Comparison of ENCODE assay signal across 8 cellular contexts in genomic region chr16:30609002-30609927, GRCh38. TPM values are rescaled to one million over a fixed set of nuclear protein-coding genes. Genes with fewer than 3 reads are reported as not detected.
DNase-seq lines count a peak whose midpoint lies in the region; ATAC-seq, FAIRE-seq and TF ChIP-seq lines count a peak whose summit lies in the region.

No MANE protein-coding gene starts in this region.

- ATAC-seq in HG03097 (IDR thresholded peaks at IDR 0.05; ENCODE audit: low FRiP score, unreplicated experiment), result peak; percentile 30

- intact Hi-C loops in A673 (cut with micrococcal nuclease; ENCODE audit: unreplicated experiment), result no loop called here

- no TSS peak for BruUV-seq in A673 (replicated peaks; lab: Mats Ljungman, UMichigan)

- FAIRE-seq in GM18507 (lab: Jason Lieb, UNC), result no peak

- no peaks in the 10 kb centered on the region for H3K9me3 ChIP-seq in A673 (ENCODE audit: low read depth, low read length, poor library complexity, severe bottlenecking)

- peaks cover 36% of the 10 kb centered on the region for H3K36me3 ChIP-seq in A673 (ENCODE audit: insufficient read depth, low read length, poor library complexity, severe bottlenecking)

- H3K27ac ChIP-seq in A673 (ENCODE audit: low read depth, low read length, poor library complexity, severe bottlenecking), result peak overlapping the region; percentile 97
- peak overlapping the region; percentile 84 for H3K27ac ChIP-seq in RWPE1

- CTCF ChIA-PET in A673 (lab: Charles Lee) (interaction anchor here (0.7 to 1.5 kb wide), 3 partner anchors 11 to 208 kb away, joined by 3 to 7 read pairs (median 5); no protein-coding TSS in a partner anchor), RWPE1 (lab: Yijun Ruan, JAX) (interaction anchor here (0.6 to 1.4 kb wide), 2 partner anchors 20 to 22 kb away, joined by 3 read pairs; no protein-coding TSS in a partner anchor)

- H3K27me3 ChIP-seq in A673 (replicated peaks; ENCODE audit: insufficient read depth, low read depth, low read length, poor library complexity), result no peaks in the 10 kb centered on the region

- DNase-seq in A673 (ENCODE audit: low spot score) (peak; percentile 45), GM18507 (ENCODE audit: extremely low spot score, insufficient read length, low read depth) (peak; percentile 26), RWPE1 (ENCODE audit: low spot score) (peak; percentile 54), anterior cingulate cortex (lab: John Stamatoyannopoulos, UW) (peak in 39 of 58 donors; percentile 14 to 74 (median 53)), hepatic stellate cell (ENCODE audit: low spot score) (peak; percentile 56), retinal pigment epithelial cell (ENCODE audit: low read depth) (peak; percentile 30), GOT3 (lab: John Stamatoyannopoulos, UW) (no peak)

- peaks cover 4% of the 10 kb centered on the region for H3K4me1 ChIP-seq in A673 (ENCODE audit: insufficient read depth, low read length, poor library complexity, severe bottlenecking)

- TF ChIP-seq CTCF in A673 (conservative IDR thresholded peaks at IDR 0.05; ENCODE audit: low read depth, low read length), result no peak
- TF ChIP-seq CTCF in RWPE1 (conservative IDR thresholded peaks at IDR 0.05; ENCODE audit: low read depth), result no peak
- no peak for TF ChIP-seq CTCF in retinal pigment epithelial cell (conservative IDR thresholded peaks at IDR 0.05; ENCODE audit: low read depth, low read length)

- POLR2A ChIA-PET in A673 (lab: Charles Lee; ENCODE audit: low non-redundant PET) (interaction anchor here (0.6 kb wide), 1 partner anchor 299 kb away, joined by 7 read pairs; no protein-coding TSS in a partner anchor), RWPE1 (lab: Yijun Ruan, JAX; ENCODE audit: low non-redundant PET) (interaction anchor here (0.8 kb wide), 1 partner anchor 25 kb away, joined by 5 read pairs; no protein-coding TSS in a partner anchor)

- H3K4me3 ChIP-seq in A673 (ENCODE audit: low read depth, low read length, poor library complexity, severe bottlenecking) (peak overlapping the region; percentile 86), retinal pigment epithelial cell (ENCODE audit: low read length) (peak overlapping the region; percentile 95)

RNA-seq across cellular contexts. Expression of gene ZNF689, which starts 0.9 kb away (rescaled TPM):
- 18.1 and 21.1 TPM in 2 replicates for total RNA-seq in A673 (2021)

RNA-seq across cellular contexts. Expression of gene ZNF785, which starts 23.8 kb away (rescaled TPM):
- total RNA-seq in A673 (2021), result 21.4 and 23.2 TPM in 2 replicates

RNA-seq across cellular contexts. Expression of gene ZNF688, which starts 37.8 kb away (rescaled TPM):
- 8.5 and 9.1 TPM in 2 replicates for total RNA-seq in A673 (2021)

RNA-seq across cellular contexts. Expression of gene PRR14, which starts 41.5 kb away (rescaled TPM):
- total RNA-seq in A673 (2021), result 35.7 and 44.6 TPM in 2 replicates

RNA-seq across cellular contexts. Expression of gene FBRS, which starts 49.0 kb away (rescaled TPM):
- 71.2 and 79.9 TPM in 2 replicates for total RNA-seq in A673 (2021)
